Comparison of ENCODE assay signal across 8 cellular contexts in the genomic region with DNA sequence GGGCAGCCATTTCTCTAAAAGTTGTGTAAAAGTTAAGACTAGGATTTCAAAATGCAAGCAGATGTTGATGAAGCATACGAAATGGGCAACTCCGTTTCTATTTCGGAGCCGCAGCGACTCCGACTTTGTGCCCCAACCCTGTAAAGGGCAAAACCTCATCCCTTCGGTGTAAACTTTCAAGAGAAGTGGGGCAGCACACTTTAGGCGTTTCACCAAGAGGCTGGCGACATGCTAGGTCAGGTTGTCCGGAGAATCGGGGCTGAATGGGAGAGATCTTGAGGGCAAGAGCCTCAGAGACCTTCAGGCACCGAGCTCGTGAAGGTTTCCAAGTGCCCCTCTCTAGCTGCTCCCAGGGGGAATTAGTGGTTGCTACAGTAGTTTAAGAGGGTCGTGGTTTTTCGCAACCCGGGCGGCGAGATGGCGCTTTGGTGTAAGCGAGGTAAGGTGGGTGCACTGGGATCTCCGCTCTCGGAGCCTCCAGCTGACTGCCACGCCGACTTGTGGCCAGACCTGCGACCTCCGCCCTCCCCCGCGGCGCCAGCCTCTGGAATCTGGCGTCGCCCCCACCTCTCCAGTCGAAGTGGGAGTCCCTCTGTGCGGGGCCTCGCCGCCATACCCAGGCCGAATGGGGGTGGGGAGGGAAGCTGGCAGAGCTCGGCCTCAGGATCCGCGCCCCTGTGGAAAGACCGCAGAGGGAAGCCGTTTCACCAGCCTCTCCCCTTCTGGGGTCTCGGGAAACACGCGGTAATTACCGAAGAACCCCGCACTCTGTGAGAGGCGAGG. TPM values are rescaled to one million over a fixed set of nuclear protein-coding genes. Genes with fewer than 3 reads are reported as not detected.
DNase-seq lines count a peak whose midpoint lies in the region; ATAC-seq and TF ChIP-seq lines count a peak whose summit lies in the region.

No MANE protein-coding gene starts in this region.

- H3K36me3 ChIP-seq in OCI-LY1 (ENCODE audit: insufficient read depth, low read length) (peaks cover 13% of the 10 kb centered on the region), neutrophil (peaks cover 9% of the 10 kb centered on the region)

- DNase-seq in AG04449 (ENCODE audit: low read depth, low spot score), result no peak
- peak; percentile 62 for DNase-seq in activated effector memory CD4-positive, alpha-beta T cell treated with Interleukin-2 at 50 U/mL for 16 hours
- DNase-seq in foreskin fibroblast, result peak; percentile 62 to 81
- peak; percentile 73 for DNase-seq in ureter (ENCODE audit: low spot score)

- ATAC-seq in GM18868 (IDR thresholded peaks at IDR 0.05; ENCODE audit: unreplicated experiment), result peak; percentile 8
- peak; percentile 8 for ATAC-seq in HG03175 (IDR thresholded peaks at IDR 0.05; ENCODE audit: unreplicated experiment)

- TF ChIP-seq CTCF in AG04449 (IDR thresholded peaks at IDR 0.05; ENCODE audit: insufficient read depth, low read length, missing control alignments) (peak; percentile 24), OCI-LY1 (IDR thresholded peaks at IDR 0.05; ENCODE audit: low read length) (0 out of 2 replicates have a peak, but pooled peaks have one; percentile 27), foreskin fibroblast (IDR thresholded peaks at IDR 0.05; ENCODE audit: low read depth, low read length) (peak; percentile 9), neutrophil (IDR thresholded peaks at IDR 0.05) (no peak)

- peaks cover 6% of the 10 kb centered on the region for H3K79me2 ChIP-seq in OCI-LY1 (ENCODE audit: insufficient read depth, low read length)

- H3K4me1 ChIP-seq in OCI-LY1 (ENCODE audit: insufficient read depth, low read length, severe bottlenecking) (peaks cover 21% of the 10 kb centered on the region), neutrophil (ENCODE audit: control insufficient read depth in 1 of 2, insufficient read depth in 1 of 2, low read depth in 1 of 2, low read length in 1 of 2) (peaks cover 44 to 50% of the 10 kb centered on the region in 2 experiments)

- peak overlapping the region; percentile 95 for H3K9ac ChIP-seq in OCI-LY1 (ENCODE audit: low read length)

- peak overlapping the region; percentile 92 for H3K4me3 ChIP-seq in AG04449 (ENCODE audit: low read depth, low read length)
- peak overlapping the region; percentile 85 for H3K4me3 ChIP-seq in OCI-LY1 (ENCODE audit: low read depth, low read length, poor library complexity, severe bottlenecking)
- peak overlapping the region; percentile 57 to 74 for H3K4me3 ChIP-seq in foreskin fibroblast (ENCODE audit: low read depth in 1 of 2, low read length in 2 of 2)
- peak overlapping the region; percentile 92 to 98 for H3K4me3 ChIP-seq in neutrophil (ENCODE audit: low read depth in 1 of 2, low read length in 1 of 2)

- no peaks in the 10 kb centered on the region for H3K9me2 ChIP-seq in OCI-LY1 (ENCODE audit: low read depth, low read length)

- POLR2A ChIA-PET in AG04449 (lab: Yijun Ruan, JAX), result interaction anchor here (1.0 to 6.1 kb wide), 7 partner anchors 11 to 32 kb away, joined by 3 to 308 read pairs (median 11); a partner anchor contains a TSS

- no peaks in the 10 kb centered on the region for H3F3A ChIP-seq in OCI-LY1 (ENCODE audit: insufficient read depth, low read length)

- H3K27me3 ChIP-seq in OCI-LY1 (ENCODE audit: insufficient read depth, low read length) (no peaks in the 10 kb centered on the region), neutrophil (no peaks in the 10 kb centered on the region)

- H3K27ac ChIP-seq in OCI-LY1 (ENCODE audit: low read depth, low read length, poor library complexity, severe bottlenecking) (peak overlapping the region; percentile 64), neutrophil (peak overlapping the region; percentile 99)

- H3K9me3 ChIP-seq in OCI-LY1 (ENCODE audit: low read length), result no peaks in the 10 kb centered on the region
- H3K9me3 ChIP-seq in neutrophil, result no peaks in the 10 kb centered on the region

- CTCF ChIA-PET in AG04449 (lab: Yijun Ruan, JAX), result interaction anchor here (1.0 to 19.9 kb wide), 7 partner anchors 10 to 38 kb away, joined by 3 to 399 read pairs (median 14); a partner anchor contains a TSS

- H2AFZ ChIP-seq in OCI-LY1 (ENCODE audit: low read length), result no peak overlapping the region

- peak overlapping the region; percentile 67 for H3K4me2 ChIP-seq in OCI-LY1 (ENCODE audit: low read length)

- H4K20me1 ChIP-seq in OCI-LY1 (ENCODE audit: insufficient read depth, low read length), result no peaks in the 10 kb centered on the region

RNA-seq across cellular contexts. Expression of a gene that starts 1.0 kb away (rescaled TPM):
- 8.0 TPM for total RNA-seq in ureter

RNA-seq across cellular contexts. Expression of a gene that starts 12.4 kb away (rescaled TPM):
- 47.0 TPM for total RNA-seq in ureter

RNA-seq across cellular contexts. Expression of a gene that starts 25.2 kb away (rescaled TPM):
- total RNA-seq in ureter, result 26.4 TPM

RNA-seq across cellular contexts. Expression of a gene that starts 28.4 kb away (rescaled TPM):
- total RNA-seq in ureter, result 153 TPM
